ENCODE assay signal across 8 cellular contexts in the genomic region with DNA sequence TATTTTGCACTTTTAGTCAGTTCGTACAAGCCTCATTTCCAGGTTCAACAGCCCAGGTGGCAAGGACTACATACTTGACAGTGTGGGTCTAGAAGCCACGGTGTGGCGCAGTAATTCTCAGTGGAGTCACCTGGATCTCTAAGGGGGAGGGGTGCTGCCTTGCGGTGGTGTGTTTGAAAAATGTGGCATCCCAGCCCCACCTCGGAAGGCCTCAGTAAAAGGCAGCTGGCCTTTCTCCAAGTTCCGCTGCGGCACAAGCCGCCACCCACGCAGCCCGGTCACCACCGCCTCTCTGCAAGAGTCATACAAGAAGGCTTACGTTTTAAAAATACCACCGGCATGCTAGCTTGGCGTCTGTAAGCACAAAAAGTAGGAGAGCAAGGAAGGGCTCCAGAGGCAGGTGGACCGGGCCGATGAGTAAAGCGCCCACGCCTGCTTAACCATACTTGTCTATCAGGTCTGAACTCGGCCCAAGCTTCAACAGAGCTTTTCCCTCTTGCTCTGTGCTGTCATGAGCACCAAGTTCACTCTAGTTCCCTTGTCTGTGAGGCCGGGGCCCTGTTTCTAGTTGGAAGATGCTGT. TPM values are rescaled to one million over a fixed set of nuclear protein-coding genes. Genes with fewer than 3 reads are reported as not detected.
DNase-seq lines count a peak whose midpoint lies in the region; ATAC-seq, FAIRE-seq and TF ChIP-seq lines count a peak whose summit lies in the region.

No MANE protein-coding gene starts in this region.

- H3K27me3 ChIP-seq in BJ (ENCODE audit: control insufficient read depth, insufficient read depth, low read length): no peaks in the 10 kb centered on the region
- no peaks in the 10 kb centered on the region for H3K27me3 ChIP-seq in RWPE2 (ENCODE audit: insufficient read depth, poor library complexity, severe bottlenecking)
- no peaks in the 10 kb centered on the region for H3K27me3 ChIP-seq in heart left ventricle
- H3K27me3 ChIP-seq in small intestine (ENCODE audit: control insufficient read depth in 2 of 2, insufficient read depth in 2 of 2, low read length in 2 of 2): no peaks in the 10 kb centered on the region

- peak; percentile 60 for ATAC-seq in HG03378 (IDR thresholded peaks at IDR 0.05; ENCODE audit: unreplicated experiment)
- peak; percentile 93 for ATAC-seq in RWPE2 (ENCODE audit: low read depth)
- peak; percentile 43 to 82 (median 78) for ATAC-seq in heart left ventricle

- H3K4me1 ChIP-seq in RWPE2 (ENCODE audit: insufficient read depth, poor library complexity, severe bottlenecking): peaks cover 86% of the 10 kb centered on the region
- peaks cover 6 to 81% (median 59%) of the 10 kb centered on the region in 12 donors for H3K4me1 ChIP-seq in heart left ventricle
- peaks cover 18 to 34% of the 10 kb centered on the region in 2 donors for H3K4me1 ChIP-seq in small intestine (ENCODE audit: control insufficient read depth in 2 of 2, insufficient read depth in 1 of 2, low read depth in 1 of 2, low read length in 1 of 2)

- H3K9me3 ChIP-seq in RWPE2 (ENCODE audit: severe bottlenecking): no peaks in the 10 kb centered on the region
- no peaks in the 10 kb centered on the region for H3K9me3 ChIP-seq in heart left ventricle
- no peaks in the 10 kb centered on the region for H3K9me3 ChIP-seq in small intestine (ENCODE audit: control insufficient read depth, low read depth)

- TF ChIP-seq POLR2A in heart left ventricle (IDR thresholded peaks at IDR 0.05): no peak

- WGBS in heart left ventricle, 4 donors: 8 to 11% (median 9%) methylated on average over 20 of the region's 20 CpGs
- 2 to 22% (median 5%) methylated on average over 20 of the region's 20 CpGs for WGBS in small intestine, 3 donors

- CTCF ChIA-PET in BJ (lab: Yijun Ruan, JAX): interaction anchor here (0.5 to 2.2 kb wide), 4 partner anchors 10 to 32 kb away, joined by 3 to 8 read pairs (median 4); no protein-coding TSS in a partner anchor

- H3K27ac ChIP-seq in RWPE2 (ENCODE audit: poor library complexity, severe bottlenecking): peak overlapping the region; percentile 96
- peak overlapping the region; percentile 65 to 81 (median 71) for H3K27ac ChIP-seq in heart left ventricle
- H3K27ac ChIP-seq in small intestine (ENCODE audit: low read depth in 1 of 2, low read length in 1 of 2): peak overlapping the region; percentile 85 to 90

- intact Hi-C loops in heart left ventricle (cut with DNase I): loop anchor here in 7 of 10 donors (2.0 to 5.0 kb wide), 5 partner anchors 41 to 71 kb away; a partner anchor contains a TSS

- POLR2A ChIA-PET in BJ (lab: Charles Lee): no interaction called here

- H3K36me3 ChIP-seq in BJ (ENCODE audit: control insufficient read depth, insufficient read depth, low read length): no peaks in the 10 kb centered on the region
- H3K36me3 ChIP-seq in RWPE2 (ENCODE audit: low read depth): no peaks in the 10 kb centered on the region
- peaks cover 0 to 6% (median 0%) of the 10 kb centered on the region in 9 donors for H3K36me3 ChIP-seq in heart left ventricle
- H3K36me3 ChIP-seq in small intestine (ENCODE audit: control insufficient read depth in 2 of 2, insufficient read depth in 2 of 2, low read length in 2 of 2): no peaks in the 10 kb centered on the region

- no peak overlapping the region for H3K4me3 ChIP-seq in BJ (ENCODE audit: low read depth, low read length)
- H3K4me3 ChIP-seq in RWPE2 (ENCODE audit: severe bottlenecking): no peak overlapping the region
- peak overlapping the region in 8 of 12 donors; percentile 8 to 33 (median 22) for H3K4me3 ChIP-seq in heart left ventricle
- no peak overlapping the region for H3K4me3 ChIP-seq in small intestine (ENCODE audit: low read depth in 1 of 2, low read length in 2 of 2)

- FAIRE-seq in GM19239 (lab: Jason Lieb, UNC) (peak; percentile 78), small intestine (lab: Jason Lieb, UNC) (no peak)

- no peak for TF ChIP-seq CTCF in BJ (IDR thresholded peaks at IDR 0.05; ENCODE audit: insufficient read depth, low read depth, low read length)
- TF ChIP-seq CTCF in RWPE2 (IDR thresholded peaks at IDR 0.05; ENCODE audit: poor library complexity, severe bottlenecking): peak; percentile 74
- TF ChIP-seq CTCF in heart left ventricle (IDR thresholded peaks at IDR 0.05): peak in 3 of 12 donors; percentile 5 to 27 (median 6)

- DNase-seq in BJ (ENCODE audit: low read depth) (peak; percentile 53), GM19239 (ENCODE audit: insufficient read length, low spot score) (no peak), RWPE2 (ENCODE audit: low spot score) (peak; percentile 97), heart left ventricle (peak; percentile 80 to 88 (median 86)), small intestine (peak; percentile 88), SKM-1 (lab: John Stamatoyannopoulos, UW; ENCODE audit: unreplicated experiment) (no peak)
- DNase-seq in activated gamma-delta T cell treated with anti-CD3 and anti-CD28 coated beads, Interleukin-2, amount 50 U/mL, for 16 hours (ENCODE audit: low read depth): peak; percentile 78

RNA-seq across cellular contexts. Expression of a gene that starts 49.5 kb away (rescaled TPM):
- polyA plus RNA-seq in BJ (2011; rRNA removed): 11.0 and 13.1 TPM in 2 replicates
- 13.0 and 17.9 TPM in 2 replicates for polyA minus RNA-seq in BJ (2011; rRNA and poly(A)+ RNA removed)
- 10 to 100 TPM; 10.2 to 24.4 (median 17.5) TPM for total RNA-seq in heart left ventricle
- 10 to 100 TPM in 1 of 2 donors, 1 to 10 TPM in 1; 7.0 to 14.8 TPM for polyA plus RNA-seq in heart left ventricle
- polyA plus RNA-seq in small intestine: 10 to 100 TPM; 10.7 to 23.5 (median 14.8) TPM

Comparison
In these comparisons a context has a peak if more than half of its experiments do, and no peak if none do; other contexts are left out.
1. DNase-seq: peak in BJ (single experiment), RWPE2 (single experiment), activated gamma-delta T cell treated with anti-CD3 and anti-CD28 coated beads, Interleukin-2, amount 50 U/mL, for 16 hours (single experiment), heart left ventricle (5 of 5) and small intestine (single experiment); none in GM19239 (single experiment) and SKM-1 (single experiment).
2. H3K4me3 ChIP-seq: peak in heart left ventricle (8 of 12); none in BJ (single experiment), RWPE2 (single experiment) and small intestine (0 of 2).
3. Peak in every context shown above with its lines, with median percentiles within 50 percentile points of each other: ATAC-seq and H3K27ac ChIP-seq.